10 cellular contexts compared by ENCODE assay signal in the genomic region with DNA sequence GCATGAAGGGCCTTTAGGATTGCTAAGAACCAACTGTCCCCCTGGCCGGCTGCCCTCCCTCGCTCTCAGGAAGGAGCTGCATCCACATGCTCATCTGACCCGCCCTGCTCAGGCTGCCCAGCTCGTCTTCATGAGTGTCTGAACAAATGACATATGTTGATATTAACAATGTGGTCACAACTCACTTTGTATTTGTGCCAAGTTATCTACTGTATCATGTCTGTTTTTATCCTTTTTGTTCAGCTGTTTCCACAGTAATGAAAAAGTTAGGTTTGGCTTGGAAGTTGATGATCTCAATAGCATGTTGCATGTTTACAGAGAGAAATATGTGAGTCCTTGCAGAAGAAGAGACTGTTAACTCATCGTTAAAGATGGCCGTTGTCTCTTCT.
DNase-seq lines count a peak whose midpoint lies in the region; ATAC-seq, FAIRE-seq and TF ChIP-seq lines count a peak whose summit lies in the region.
"Had no signal": no experiment of that assay in that cellular context is flagged by ENCODE, and none has a peak within 500 bp of the region (broad histone marks: within the 10 kb centered on the region; RNA-seq: fewer than 3 reads in every experiment).

No MANE protein-coding gene starts in this region.

- no peaks in the 10 kb centered on the region for H3K36me3 ChIP-seq in K562 (ENCODE audit: control insufficient read depth, insufficient read depth, low read length)
- H3K36me3 ChIP-seq in rectal smooth muscle tissue (ENCODE audit: control insufficient read depth, insufficient read depth, low read length), result peaks cover 3% of the 10 kb centered on the region

- H3K9me3 ChIP-seq in K562 (replicated peaks; ENCODE audit: control insufficient read depth, insufficient read depth, low read depth, low read length), result no peaks in the 10 kb centered on the region

- intact Hi-C loops in K562 (cut with micrococcal nuclease) (loop anchor here (10.0 kb wide), 1 partner anchor 291 kb away; a partner anchor contains a TSS), left ventricle myocardium superior (cut with micrococcal nuclease) (no loop called here)

- FAIRE-seq in K562 (lab: Jason Lieb, UNC), result no peak

- ATAC-seq in K562 (peak; percentile 88), left ventricle myocardium superior (peak; percentile 88), HG02763 (IDR thresholded peaks at IDR 0.05; ENCODE audit: unreplicated experiment) (no peak)

- WGBS in K562 (ENCODE audit: insufficient coverage, low coverage, missing lambda C conversion rate), result 41% methylated on average over 6 of the region's 6 CpGs

- TF ChIP-seq CTCF in K562 (IDR thresholded peaks at IDR 0.05 in 2 of 3, conservative IDR thresholded peaks at IDR 0.05 in 1 of 3; ENCODE audit: insufficient read depth in 2 of 3, low read depth in 1 of 3, low read length in 3 of 3), result no peak

- H3K9ac ChIP-seq in K562 (ENCODE audit: insufficient read depth in 1 of 2, low read depth in 2 of 2, low read length in 2 of 2) (no peak overlapping the region), rectal smooth muscle tissue (ENCODE audit: low read length) (no peak overlapping the region)

- TF ChIP-seq EP300 in K562 (IDR thresholded peaks at IDR 0.05; ENCODE audit: low read length), result no peak

- H3K79me2 ChIP-seq in K562 (ENCODE audit: control insufficient read depth, insufficient read depth, low read length), result no peaks in the 10 kb centered on the region

- H3K9me1 ChIP-seq in K562 (ENCODE audit: control insufficient read depth, insufficient read depth, low read length), result no peaks in the 10 kb centered on the region

- DNase-seq in GM03348 (ENCODE audit: low spot score), result peak; percentile 51
- DNase-seq in K562 (ENCODE audit: extremely low read depth in 1 of 4, low spot score in 3 of 4), result peak in 2 of 4 experiments; percentile 34 to 53
- peak; percentile 78 for DNase-seq in left ventricle myocardium superior
- no peak for DNase-seq in activated CD8-positive, alpha-beta memory T cell treated with anti-CD3 and anti-CD28 coated beads, Interleukin-2, amount 50 U/mL, for 48 hours
- no peak for DNase-seq in stimulated activated naive CD4-positive, alpha-beta T cell (lab: John Stamatoyannopoulos, UW)
- no peak for DNase-seq in NCI-H2029 (lab: John Stamatoyannopoulos, UW)
- DNase-seq: activated CD4-positive, alpha-beta T cell treated with anti-CD3 and anti-CD28 coated beads, Interleukin-2, amount 50 U/mL, for 48 hours; NCI-H2171 treated with DMSO at 0.1 percent for 48 hours had no signal

- no peaks in the 10 kb centered on the region for H4K20me1 ChIP-seq in K562 (replicated peaks; ENCODE audit: control insufficient read depth, insufficient read depth, low read length)

- no peak for TF ChIP-seq POLR2A in K562 (conservative IDR thresholded peaks at IDR 0.05)

- no peak for TF ChIP-seq RAD21 in K562 (CRISPR knock-in tag; conservative IDR thresholded peaks at IDR 0.05 in 1 of 2, IDR thresholded peaks at IDR 0.05 in 1 of 2)

- POLR2A ChIA-PET in K562 (lab: Yijun Ruan, JAX), result interaction anchor here (0.8 to 1.9 kb wide), 2 partner anchors 9 to 30 kb away, joined by 3 to 6 read pairs; no protein-coding TSS in a partner anchor

- H3K27me3 ChIP-seq in K562 (ENCODE audit: control insufficient read depth in 2 of 2, insufficient read depth in 2 of 2, low read length in 2 of 2) (no peaks in the 10 kb centered on the region), rectal smooth muscle tissue (ENCODE audit: control insufficient read depth, insufficient read depth, low read length) (no peaks in the 10 kb centered on the region)

- CTCF ChIA-PET in K562 (lab: Yijun Ruan, JAX; ENCODE audit: low intra/inter-chr PET ratio), result no interaction called here

- H3K27ac ChIP-seq in K562 (ENCODE audit: extremely low read depth, low read depth, low read length), result no peak overlapping the region
- H3K27ac ChIP-seq in rectal smooth muscle tissue (ENCODE audit: low read depth, low read length), result peak overlapping the region; percentile 61

- H2AFZ ChIP-seq in K562 (ENCODE audit: low read depth, low read length), result 0 out of 2 replicates have a peak overlapping the region, but pooled peaks have one; percentile 11

- in situ Hi-C loops in K562 (cut with MboI), result loop anchor here (5.0 kb wide), 1 partner anchor 872 kb away; no protein-coding TSS in a partner anchor

- no TSS peak for BruUV-seq in K562 (replicated peaks; lab: Mats Ljungman, UMichigan)

- H3K4me1 ChIP-seq in K562 (replicated peaks in 1 of 2; ENCODE audit: control insufficient read depth in 2 of 2, insufficient read depth in 2 of 2, low read length in 2 of 2) (peaks cover 0 to 4% of the 10 kb centered on the region in 2 experiments; a peak in 2 of 5 replicates), rectal smooth muscle tissue (ENCODE audit: control insufficient read depth, insufficient read depth, low read length) (peaks cover 14% of the 10 kb centered on the region)

- no peak overlapping the region for H3K4me2 ChIP-seq in K562 (ENCODE audit: insufficient read depth, low read length)

- H3K4me3 ChIP-seq in K562 (no peak overlapping the region), rectal smooth muscle tissue (ENCODE audit: low read length) (no peak overlapping the region)

TF ChIP-seq in K562, 482 proteins besides CTCF, POLR2A, EP300 and RAD21:
- no peak for TF ChIP-seq JUND (IDR thresholded peaks at IDR 0.05; ENCODE audit: borderline replicate concordance, low read depth, low read length)
- 0 out of 3 replicates have a peak, but pooled peaks have one; percentile 21 for TF ChIP-seq JUND (tag; IDR thresholded peaks at IDR 0.05; ENCODE audit: borderline replicate concordance, low read depth, low read length)
- TF ChIP-seq BACH1 (tag; IDR thresholded peaks at IDR 0.05), result no peak
- TF ChIP-seq FOXK2 (conservative IDR thresholded peaks at IDR 0.05 in 1 of 2, IDR thresholded peaks at IDR 0.05 in 1 of 2; ENCODE audit: low read depth in 2 of 2), result 0 out of 4 replicates have a peak, but pooled peaks have one; percentile 36 to 40
- TF ChIP-seq, protein P1, sequence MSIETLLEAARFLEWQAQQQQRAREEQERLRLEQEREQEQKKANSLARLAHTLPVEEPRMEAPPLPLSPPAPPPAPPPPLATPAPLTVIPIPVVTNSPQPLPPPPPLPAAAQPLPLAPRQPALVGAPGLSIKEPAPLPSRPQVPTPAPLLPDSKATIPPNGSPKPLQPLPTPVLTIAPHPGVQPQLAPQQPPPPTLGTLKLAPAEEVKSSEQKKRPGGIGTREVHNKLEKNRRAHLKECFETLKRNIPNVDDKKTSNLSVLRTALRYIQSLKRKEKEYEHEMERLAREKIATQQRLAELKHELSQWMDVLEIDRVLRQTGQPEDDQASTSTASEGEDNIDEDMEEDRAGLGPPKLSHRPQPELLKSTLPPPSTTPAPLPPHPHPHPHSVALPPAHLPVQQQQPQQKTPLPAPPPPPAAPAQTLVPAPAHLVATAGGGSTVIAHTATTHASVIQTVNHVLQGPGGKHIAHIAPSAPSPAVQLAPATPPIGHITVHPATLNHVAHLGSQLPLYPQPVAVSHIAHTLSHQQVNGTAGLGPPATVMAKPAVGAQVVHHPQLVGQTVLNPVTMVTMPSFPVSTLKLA (conservative IDR thresholded peaks at IDR 0.05), result peak in 1 of 2 experiments; percentile 35; a peak in 1 of 4 replicates

Comparison
In these comparisons a context has a peak if more than half of its experiments do, and no peak if none do; other contexts are left out.
1. DNase-seq: peak in GM03348 (single experiment) and left ventricle myocardium superior (single experiment); none in activated CD8-positive, alpha-beta memory T cell treated with anti-CD3 and anti-CD28 coated beads, Interleukin-2, amount 50 U/mL, for 48 hours (single experiment), stimulated activated naive CD4-positive, alpha-beta T cell (0 of 6) and NCI-H2029 (single experiment).